ENCODE assay signal across 26 cellular contexts in genomic region chr17:56284501-56284900, GRCh38.
"Had no signal": no experiment of that assay in that cellular context is flagged by ENCODE, and none has a peak within 500 bp of the region (broad histone marks: within the 10 kb centered on the region; RNA-seq: fewer than 3 reads in every experiment).

No MANE protein-coding gene starts in this region.

- H3K4me1 ChIP-seq: foreskin keratinocyte, gastroesophageal sphincter, heart left ventricle, left ventricle myocardium inferior, lower lobe of right lung, psoas muscle, upper lobe of left lung had no signal

- H3K4me3 ChIP-seq: gastroesophageal sphincter, heart left ventricle, left ventricle myocardium inferior, lower lobe of right lung, ovary, psoas muscle, thoracic aorta, tibial nerve, upper lobe of left lung had no signal

- H3K9me3 ChIP-seq: gastroesophageal sphincter, heart left ventricle, left ventricle myocardium inferior, lower lobe of right lung, ovary, psoas muscle, thoracic aorta, tibial nerve, upper lobe of left lung had no signal

- DNase-seq: effector CD8-positive, alpha-beta T cell; endodermal cell; foreskin keratinocyte; heart left ventricle; hippocampal formation; islet precursor cell; kidney glomerular epithelial cell; left colon; left ventricle myocardium inferior; lower lobe of right lung; natural killer cell; occipital lobe; ovary; posterior cingulate gyrus; psoas muscle; right cardiac atrium; small intestine; stimulated activated CD4-positive, alpha-beta T cell treated with anti-CD3 and anti-CD28 coated beads, Interleukin-15, amount 100 ng/mL, for 24 hours; stimulated activated CD4-positive, alpha-beta T cell treated with anti-CD3 and anti-CD28 coated beads, Interleukin-2, amount 100 ng/mL, for 48 hours; stimulated activated naive B cell treated with anti-CD40 and anti-IgM and Interleukin-4, amounts not matched to agents 10 μg/mL and 1 μg/mL and 100 μg/mL, for 72 hours; upper lobe of left lung had no signal

- H3K27me3 ChIP-seq: foreskin keratinocyte, gastroesophageal sphincter, heart left ventricle, ovary, tibial nerve, upper lobe of left lung had no signal

- H3K27ac ChIP-seq: epithelial cell of prostate, foreskin keratinocyte, gastroesophageal sphincter, heart left ventricle, left ventricle myocardium inferior, lower lobe of right lung, ovary, psoas muscle, thoracic aorta, tibial nerve, upper lobe of left lung had no signal

- ATAC-seq: esophagus mucosa; foreskin keratinocyte; gastroesophageal sphincter; heart left ventricle; left colon; lower lobe of right lung; natural killer cell; psoas muscle; right cardiac atrium; stimulated activated naive B cell treated with anti-CD40 and anti-IgM and Interleukin-4, amounts not matched to agents 10 μg/mL and 1 μg/mL and 100 μg/mL, for 72 hours had no signal

- H3K36me3 ChIP-seq: gastroesophageal sphincter, heart left ventricle, left ventricle myocardium inferior, lower lobe of right lung, ovary, thoracic aorta, tibial nerve, upper lobe of left lung had no signal
